ENCODE assay signal across 8 cellular contexts in genomic region chr10:75392744-75393143, GRCh38. TPM values are rescaled to one million over a fixed set of nuclear protein-coding genes. Genes with fewer than 3 reads are reported as not detected.
"Had no signal": no experiment of that assay in that cellular context is flagged by ENCODE, and none has a peak within 500 bp of the region (broad histone marks: within the 10 kb centered on the region; RNA-seq: fewer than 3 reads in every experiment).

No MANE protein-coding gene starts in this region.

- H3K9ac ChIP-seq: GM23248 had no signal

- H3K9me3 ChIP-seq: HAP-1 had no signal

- H2AFZ ChIP-seq: GM23248 had no signal

- H3K4me3 ChIP-seq: GM23248, HAP-1 had no signal

- H3K4me1 ChIP-seq: HAP-1 had no signal

- H3K36me3 ChIP-seq: HAP-1 had no signal

- H3K27ac ChIP-seq: GM23248 had no signal

- H3K4me3 Mint-ChIP-seq: IgD-negative memory B cell had no signal

- ATAC-seq: HCT116 had no signal

- DNase-seq: GM23248, GOT3, H7, KG1 had no signal

RNA-seq across cellular contexts. Expression of gene ZNF503, which starts 8.8 kb away (rescaled TPM):
- polyA plus RNA-seq: IgD-negative memory B cell had no signal

RNA-seq across cellular contexts. Expression of gene LRMDA, which starts 38.7 kb away (rescaled TPM):
- total RNA-seq: GM23248, H7, HT-29 had no signal
- polyA plus RNA-seq: IgD-negative memory B cell had no signal
